8 cellular contexts compared by ENCODE assay signal in genomic region chr2:20641123-20641985, GRCh38. TPM values are rescaled to one million over a fixed set of nuclear protein-coding genes. Genes with fewer than 3 reads are reported as not detected.
DNase-seq lines count a peak whose midpoint lies in the region; ATAC-seq, FAIRE-seq and TF ChIP-seq lines count a peak whose summit lies in the region.
"Had no signal": no experiment of that assay in that cellular context is flagged by ENCODE, and none has a peak within 500 bp of the region (broad histone marks: within the 10 kb centered on the region; RNA-seq: fewer than 3 reads in every experiment).

No MANE protein-coding gene starts in this region.

- no peak for TF ChIP-seq RAD21 in HepG2 (CRISPR knock-in tag; IDR thresholded peaks at IDR 0.05)

- TF ChIP-seq EP300 in HepG2 (IDR thresholded peaks at IDR 0.05; ENCODE audit: low read depth in 2 of 2, low read length in 2 of 2) = no peak
- TF ChIP-seq EP300 in HepG2 (CRISPR knock-in tag; IDR thresholded peaks at IDR 0.05; ENCODE audit: borderline replicate concordance) = no peak

- CTCF ChIA-PET in RWPE1 (lab: Yijun Ruan, JAX) = interaction anchor here (0.7 to 3.3 kb wide), 13 partner anchors 9 to 263 kb away, joined by 3 to 39 read pairs (median 8); partner anchors contain the start of genes HS1BP3 and RHOB
- CTCF ChIA-PET in endothelial cell of umbilical vein (lab: Charles Lee) = interaction anchor here (0.7 to 6.7 kb wide), 16 partner anchors 9 to 316 kb away, joined by 3 to 225 read pairs (median 12); partner anchors contain the start of genes HS1BP3 and RHOB
- CTCF ChIA-PET in HepG2 (lab: Yijun Ruan, JAX; ENCODE audit: low intra/inter-chr PET ratio, low total read pairs) = interaction anchor here (0.8 to 2.0 kb wide), 7 partner anchors 10 to 262 kb away, joined by 3 to 44 read pairs (median 9); partner anchors contain the start of gene HS1BP3

- H3K79me2 ChIP-seq in endothelial cell of umbilical vein (ENCODE audit: control insufficient read depth, insufficient read depth, low read length) (no peaks in the 10 kb centered on the region), HepG2 (ENCODE audit: insufficient read depth, low read length) (no peaks in the 10 kb centered on the region)

- dilution Hi-C loops in endothelial cell of umbilical vein (cut with MboI; ENCODE audit: extremely low pct_ligation_motif_present, low sequenced_read_pairs) = no loop called here

- BruUV-seq in endothelial cell of umbilical vein (replicated peaks; lab: Mats Ljungman, UMichigan) (no TSS peak), HepG2 (replicated peaks; lab: Mats Ljungman, UMichigan) (no TSS peak)

- no peak for ATAC-seq in HepG2
- ATAC-seq in GM21619 (IDR thresholded peaks at IDR 0.05; ENCODE audit: unreplicated experiment) = no peak

- H2AFZ ChIP-seq in endothelial cell of umbilical vein (ENCODE audit: low read depth, low read length) (no peak overlapping the region), HepG2 (ENCODE audit: low read length) (no peak overlapping the region)

- peak; percentile 79 for DNase-seq in RWPE1 (ENCODE audit: low spot score)
- peak; percentile 33 for DNase-seq in endothelial cell of umbilical vein (ENCODE audit: low read depth, low spot score)
- DNase-seq in HepG2 (ENCODE audit: low spot score) = no peak
- DNase-seq in uterus = peak; percentile 61 to 78
- no peak for DNase-seq in activated CD4-positive, alpha-beta T cell treated with anti-CD3 and anti-CD28 coated beads for 48 hours
- DNase-seq in germinal center (ENCODE audit: low spot score) = no peak

- H3K9ac ChIP-seq in endothelial cell of umbilical vein (replicated peaks; ENCODE audit: extremely low read depth, insufficient read depth, low read length) (no peak overlapping the region), HepG2 (ENCODE audit: insufficient read depth, low read depth, low read length) (no peak overlapping the region)

- H3K27me3 ChIP-seq in endothelial cell of umbilical vein (ENCODE audit: control insufficient read depth in 2 of 2, insufficient read depth in 2 of 2, low read length in 2 of 2) (no peaks in the 10 kb centered on the region), HepG2 (ENCODE audit: control insufficient read depth in 1 of 2, insufficient read depth in 2 of 2, low read length in 2 of 2) (no peaks in the 10 kb centered on the region), uterus (no peaks in the 10 kb centered on the region)

- H3K9me3 ChIP-seq in endothelial cell of umbilical vein (replicated peaks; ENCODE audit: control insufficient read depth, insufficient read depth, low read length) (no peaks in the 10 kb centered on the region), HepG2 (ENCODE audit: low read length) (no peaks in the 10 kb centered on the region), uterus (no peaks in the 10 kb centered on the region)

- H3K4me1 ChIP-seq in endothelial cell of umbilical vein (ENCODE audit: control insufficient read depth, extremely low read depth, insufficient read depth, low read length) (peaks cover 8% of the 10 kb centered on the region), HepG2 (ENCODE audit: insufficient read depth, low read length) (peaks cover 8% of the 10 kb centered on the region), uterus (peaks cover 0 to 9% of the 10 kb centered on the region in 2 donors)

- H3K9me1 ChIP-seq in endothelial cell of umbilical vein (replicated peaks; ENCODE audit: control insufficient read depth, extremely low read depth, insufficient read depth, low read length) = no peaks in the 10 kb centered on the region

- TF ChIP-seq CTCF in RWPE1 (conservative IDR thresholded peaks at IDR 0.05; ENCODE audit: low read depth) (no peak), endothelial cell of umbilical vein (IDR thresholded peaks at IDR 0.05; ENCODE audit: extremely low read depth in 1 of 2, insufficient read depth in 1 of 2, low read depth in 1 of 2, low read length in 2 of 2) (no peak), HepG2 (CRISPR knock-in tag; IDR thresholded peaks at IDR 0.05) (no peak), uterus (IDR thresholded peaks at IDR 0.05) (no peak)

- H3K4me2 ChIP-seq in endothelial cell of umbilical vein (ENCODE audit: insufficient read depth, low read length) = no peak overlapping the region
- H3K4me2 ChIP-seq in HepG2 (ENCODE audit: low read depth, low read length) = no peak overlapping the region

- in situ Hi-C loops in HepG2 (cut with HindIII; ENCODE audit: extremely low pct_ligation_motif_present, low pct_unique_long_range_greater_than_20kb) = loop anchor here (5.0 kb wide), 1 partner anchor 244 kb away; no protein-coding TSS in a partner anchor

- TF ChIP-seq POLR2A in endothelial cell of umbilical vein (IDR thresholded peaks at IDR 0.05; ENCODE audit: low read depth, low read length) (no peak), HepG2 (IDR thresholded peaks at IDR 0.05; ENCODE audit: insufficient read depth in 1 of 2, low read depth in 2 of 2, low read length in 2 of 2) (no peak), uterus (IDR thresholded peaks at IDR 0.05) (no peak)

- H3K27ac ChIP-seq in RWPE1 (peak overlapping the region; percentile 77), endothelial cell of umbilical vein (ENCODE audit: insufficient read depth, low read depth, low read length) (no peak overlapping the region), HepG2 (ENCODE audit: extremely low read length, insufficient read depth, low read length) (no peak overlapping the region), uterus (peak overlapping the region; percentile 57 to 76)

- POLR2A ChIA-PET in RWPE1 (lab: Yijun Ruan, JAX; ENCODE audit: low non-redundant PET) (interaction anchor here (3.0 kb wide), 1 partner anchor 194 kb away, joined by 13 read pairs; the partner anchor contains the start of gene RHOB), endothelial cell of umbilical vein (lab: Charles Lee) (interaction anchor here (0.6 to 1.9 kb wide), 2 partner anchors 195 to 197 kb away, joined by 3 to 12 read pairs; partner anchors contain the start of gene RHOB), HepG2 (lab: Yijun Ruan, JAX) (interaction anchor here (0.6 to 3.4 kb wide), 8 partner anchors 24 to 262 kb away, joined by 3 to 30 read pairs (median 6); partner anchors contain the start of gene RHOB)

- H3K36me3 ChIP-seq in endothelial cell of umbilical vein (ENCODE audit: control insufficient read depth in 2 of 2, extremely low read depth in 1 of 2, insufficient read depth in 2 of 2, low read length in 2 of 2) (peaks cover 0 to 33% of the 10 kb centered on the region in 2 experiments), HepG2 (replicated peaks in 1 of 2; ENCODE audit: control insufficient read depth in 1 of 2, insufficient read depth in 2 of 2, low read length in 2 of 2) (peaks cover 9 to 19% of the 10 kb centered on the region in 2 experiments), uterus (no peaks in the 10 kb centered on the region)

- intact Hi-C loops in endothelial cell of umbilical vein (cut with micrococcal nuclease) = loop anchor here (5.0 kb wide), 1 partner anchor 314 kb away; no protein-coding TSS in a partner anchor
- intact Hi-C loops in HepG2 (cut with micrococcal nuclease; ENCODE audit: unreplicated experiment) = no loop called here
- intact Hi-C loops in uterus (cut with DNase I; ENCODE audit: low total_unique reads) = loop anchor here (5.0 kb wide), 1 partner anchor 199 kb away; no protein-coding TSS in a partner anchor

- H3K4me3 ChIP-seq in endothelial cell of umbilical vein (replicated peaks in 1 of 3; ENCODE audit: insufficient read depth in 1 of 3, low read depth in 1 of 3, low read length in 3 of 3) (no peak overlapping the region), HepG2 (replicated peaks in 1 of 3; ENCODE audit: insufficient read depth in 1 of 3, low read depth in 2 of 3, low read length in 3 of 3) (no peak overlapping the region), uterus (no peak overlapping the region)

- no peaks in the 10 kb centered on the region for H4K20me1 ChIP-seq in endothelial cell of umbilical vein (replicated peaks; ENCODE audit: control insufficient read depth, extremely low read depth, insufficient read depth, low read length)
- H4K20me1 ChIP-seq in HepG2 (ENCODE audit: insufficient read depth, low read length) = no peaks in the 10 kb centered on the region

- WGBS in HepG2 (ENCODE audit: low lambda C conversion rate) = 94% methylated on average over 22 of the region's 23 CpGs

- FAIRE-seq in endothelial cell of umbilical vein (lab: Jason Lieb, UNC) (no peak), HepG2 (lab: Jason Lieb, UNC) (no peak)

RNA-seq across cellular contexts. Expression of gene HS1BP3, which starts 9.5 kb away (rescaled TPM):
- total RNA-seq in endothelial cell of umbilical vein (27.8 and 33.1 TPM in 2 replicates), HepG2 (2016; rRNA removed; fragmentation: Illumina TruSeq; extraction: Trizol) (22.0 and 22.8 TPM in 2 replicates), uterus (10 to 100 TPM in 3 of 4 donors, 1 to 10 TPM in 1; 7.1 to 41.8 (median 28.4) TPM)
- polyA plus RNA-seq in endothelial cell of umbilical vein (27.4 and 36.3 TPM in 2 replicates), HepG2 (2011; rRNA removed) (15.2 and 17.3 TPM in 2 replicates)
- polyA plus RNA-seq in endothelial cell of umbilical vein (2011; cell fraction: cytosol; rRNA removed) = 17.0 and 22.6 TPM in 2 replicates
- polyA plus RNA-seq in endothelial cell of umbilical vein (2011; cell fraction: nucleus; rRNA removed) = 42.4 and 48.5 TPM in 2 replicates
- polyA plus RNA-seq in endothelial cell of umbilical vein (2012) = 19.9 and 37.4 TPM in 2 replicates
- 22.4 and 24.7 TPM in 2 replicates for polyA minus RNA-seq in endothelial cell of umbilical vein
- polyA minus RNA-seq in endothelial cell of umbilical vein (2011; cell fraction: cytosol; rRNA and poly(A)+ RNA removed) = 7.2 TPM
- 26.3 and 35.3 TPM in 2 replicates for polyA minus RNA-seq in endothelial cell of umbilical vein (2011; cell fraction: nucleus; rRNA and poly(A)+ RNA removed)
- 4.7 and 4.9 TPM in 2 replicates for total RNA-seq in HepG2 (2016; cell fraction: cytosol; rRNA removed; fragmentation: Illumina TruSeq; extraction: Trizol; ENCODE audit: low read depth)
- total RNA-seq in HepG2 (2016; cell fraction: insoluble cytoplasmic fraction; rRNA removed; fragmentation: Illumina TruSeq; extraction: Trizol) = 18.5 and 23.5 TPM in 2 replicates
- 12.9 and 13.2 TPM in 2 replicates for total RNA-seq in HepG2 (2016; cell fraction: membrane; rRNA removed; fragmentation: Illumina TruSeq; extraction: Trizol)
- 16.8 and 19.0 TPM in 2 replicates for total RNA-seq in HepG2 (2016; cell fraction: nucleus; rRNA removed; fragmentation: Illumina TruSeq; extraction: Trizol)
- 9.2 and 11.9 TPM in 2 replicates for polyA plus RNA-seq in HepG2 (2011; cell fraction: cytosol; rRNA removed)
- 20.1 and 23.4 TPM in 2 replicates for polyA plus RNA-seq in HepG2 (2011; cell fraction: nucleus; rRNA removed)
- 13.4 and 14.5 TPM in 2 replicates for polyA plus RNA-seq in HepG2 (2012)
- 5.3 and 5.4 TPM in 2 replicates for polyA plus RNA-seq in HepG2 (2016; cell fraction: cytosol; fragmentation: Illumina TruSeq; extraction: Trizol; ENCODE audit: low read depth)
- 19.1 and 22.3 TPM in 2 replicates for polyA plus RNA-seq in HepG2 (2016; cell fraction: insoluble cytoplasmic fraction; fragmentation: Illumina TruSeq; extraction: Trizol; ENCODE audit: low read depth)
- 8.7 and 10.7 TPM in 2 replicates for polyA plus RNA-seq in HepG2 (2016; cell fraction: membrane; fragmentation: Illumina TruSeq; extraction: Trizol; ENCODE audit: low read depth)
- polyA plus RNA-seq in HepG2 (2016; cell fraction: nucleus; fragmentation: Illumina TruSeq; extraction: Trizol; ENCODE audit: insufficient read depth, low read depth) = 19.4 and 22.9 TPM in 2 replicates
- polyA minus RNA-seq in HepG2 (2011; rRNA and poly(A)+ RNA removed; ENCODE audit: low replicate concordance) = 14.3 and 29.5 TPM in 2 replicates
- 11.9 and 13.8 TPM in 2 replicates for polyA minus RNA-seq in HepG2 (2011; cell fraction: cytosol; rRNA and poly(A)+ RNA removed)
- 28.6 and 28.8 TPM in 2 replicates for polyA minus RNA-seq in HepG2 (2011; cell fraction: nucleus; rRNA and poly(A)+ RNA removed)

RNA-seq across cellular contexts. Expression of gene GDF7, which starts 25.6 kb away (rescaled TPM):
- total RNA-seq in endothelial cell of umbilical vein (1.1 and 3.7 TPM in 2 replicates), HepG2 (2016; rRNA removed; fragmentation: Illumina TruSeq; extraction: Trizol) (10.2 and 15.0 TPM in 2 replicates), uterus (10 to 100 TPM in 1 of 4 donors, 1 to 10 TPM in 3; 1.5 to 45.6 (median 5.4) TPM)
- polyA plus RNA-seq in endothelial cell of umbilical vein (3.9 and 4.1 TPM in 2 replicates), HepG2 (2011; rRNA removed) (1.6 and 3.0 TPM in 2 replicates)
- 3.7 and 4.2 TPM in 2 replicates for polyA plus RNA-seq in endothelial cell of umbilical vein (2011; cell fraction: cytosol; rRNA removed)
- polyA plus RNA-seq in endothelial cell of umbilical vein (2011; cell fraction: nucleus; rRNA removed) = 12.2 and 14.2 TPM in 2 replicates
- 4.1 and 14.2 TPM in 2 replicates for polyA plus RNA-seq in endothelial cell of umbilical vein (2012)
- polyA minus RNA-seq in endothelial cell of umbilical vein = 10.6 and 16.9 TPM in 2 replicates
- not detected for polyA minus RNA-seq in endothelial cell of umbilical vein (2011; cell fraction: cytosol; rRNA and poly(A)+ RNA removed)
- polyA minus RNA-seq in endothelial cell of umbilical vein (2011; cell fraction: nucleus; rRNA and poly(A)+ RNA removed) = 6.1 and 6.8 TPM in 2 replicates
- total RNA-seq in HepG2 (2016; cell fraction: cytosol; rRNA removed; fragmentation: Illumina TruSeq; extraction: Trizol; ENCODE audit: low read depth) = 1.6 and 1.8 TPM in 2 replicates
- 9.2 and 15.1 TPM in 2 replicates for total RNA-seq in HepG2 (2016; cell fraction: insoluble cytoplasmic fraction; rRNA removed; fragmentation: Illumina TruSeq; extraction: Trizol)
- 5.3 and 5.6 TPM in 2 replicates for total RNA-seq in HepG2 (2016; cell fraction: membrane; rRNA removed; fragmentation: Illumina TruSeq; extraction: Trizol)
- 16.7 and 18.1 TPM in 2 replicates for total RNA-seq in HepG2 (2016; cell fraction: nucleus; rRNA removed; fragmentation: Illumina TruSeq; extraction: Trizol)
- polyA plus RNA-seq in HepG2 (2011; cell fraction: cytosol; rRNA removed) = 1.5 and 1.9 TPM in 2 replicates
- 6.3 and 9.6 TPM in 2 replicates for polyA plus RNA-seq in HepG2 (2011; cell fraction: nucleus; rRNA removed)
- polyA plus RNA-seq in HepG2 (2012) = 4.5 and 5.8 TPM in 2 replicates
- 0.75 and 0.80 TPM in 2 replicates for polyA plus RNA-seq in HepG2 (2016; cell fraction: cytosol; fragmentation: Illumina TruSeq; extraction: Trizol; ENCODE audit: low read depth)
- polyA plus RNA-seq in HepG2 (2016; cell fraction: insoluble cytoplasmic fraction; fragmentation: Illumina TruSeq; extraction: Trizol; ENCODE audit: low read depth) = 5.6 and 5.9 TPM in 2 replicates
- polyA plus RNA-seq in HepG2 (2016; cell fraction: membrane; fragmentation: Illumina TruSeq; extraction: Trizol; ENCODE audit: low read depth) = 2.3 and 2.7 TPM in 2 replicates
- polyA plus RNA-seq in HepG2 (2016; cell fraction: nucleus; fragmentation: Illumina TruSeq; extraction: Trizol; ENCODE audit: insufficient read depth, low read depth) = 19.8 and 21.2 TPM in 2 replicates
- 5.0 TPM in 1 of 2 replicates, not detected in the other for polyA minus RNA-seq in HepG2 (2011; rRNA and poly(A)+ RNA removed; ENCODE audit: low replicate concordance)
- 2.5 and 4.1 TPM in 2 replicates for polyA minus RNA-seq in HepG2 (2011; cell fraction: cytosol; rRNA and poly(A)+ RNA removed)
- polyA minus RNA-seq in HepG2 (2011; cell fraction: nucleus; rRNA and poly(A)+ RNA removed) = 2.4 and 4.5 TPM in 2 replicates
- total RNA-seq: activated CD4-positive, alpha-beta T cell treated with anti-CD3 and anti-CD28 coated beads, Interleukin-2, amount 10 ng/mL, durations not matched to agents 7 days and 5 days had no signal

Comparison
In these comparisons a context has a peak if more than half of its experiments do, and no peak if none do; other contexts are left out.
1. DNase-seq: peak in RWPE1 (single experiment), endothelial cell of umbilical vein (single experiment) and uterus (2 of 2); none in HepG2 (single experiment), activated CD4-positive, alpha-beta T cell treated with anti-CD3 and anti-CD28 coated beads for 48 hours (single experiment) and germinal center (single experiment).
2. H3K27ac ChIP-seq: peak in RWPE1 (single experiment) and uterus (2 of 2); none in endothelial cell of umbilical vein (single experiment) and HepG2 (single experiment).